22 cellular contexts compared by ENCODE assay signal in the genomic region with DNA sequence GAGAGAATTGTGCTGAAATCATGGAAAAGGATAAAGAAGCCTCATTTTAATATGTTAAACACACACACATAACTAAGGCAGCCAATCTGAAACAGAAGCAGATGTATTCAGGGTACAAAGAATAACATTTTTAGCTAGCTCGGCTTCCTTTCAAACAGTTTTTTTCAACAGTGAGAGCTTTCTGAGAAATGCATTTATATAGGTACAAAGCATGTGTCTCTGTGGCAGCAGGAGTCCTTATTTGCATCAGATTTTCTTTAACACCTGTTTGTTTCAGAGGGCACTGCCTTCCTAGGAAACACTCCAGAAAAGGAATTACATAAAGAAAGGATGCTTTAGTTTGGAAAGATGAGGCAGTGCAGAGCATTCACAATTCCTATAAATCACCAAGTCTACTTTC.
DNase-seq lines count a peak whose midpoint lies in the region; ATAC-seq, FAIRE-seq and TF ChIP-seq lines count a peak whose summit lies in the region.
"Had no signal": no experiment of that assay in that cellular context is flagged by ENCODE, and none has a peak within 500 bp of the region (broad histone marks: within the 10 kb centered on the region; RNA-seq: fewer than 3 reads in every experiment).

No MANE protein-coding gene starts in this region.

- no peak for ATAC-seq in stimulated activated naive CD8-positive, alpha-beta T cell treated with anti-CD3 and anti-CD28 coated beads, Interleukin-15, Interleukin-2, amounts not matched to agents 100 U/mL and 50 U/mL, for 24 hours
- ATAC-seq: K562 had no signal

- DNase-seq in MM.1S = peak; percentile 25
- peak; percentile 3 for DNase-seq in NCI-H69 (lab: John Stamatoyannopoulos, UW)
- peak; percentile 66 for DNase-seq in inferior parietal cortex (ENCODE audit: extremely low spot score)
- no peak for DNase-seq in urothelium cell line (ENCODE audit: low spot score)
- DNase-seq in stimulated activated naive CD8-positive, alpha-beta T cell treated with anti-CD3 and anti-CD28 coated beads, Interleukin-15, Interleukin-2, amounts not matched to agents 100 U/mL and 50 U/mL, for 24 hours = no peak
- DNase-seq in stimulated activated CD4-positive, alpha-beta T cell treated with anti-CD3 and anti-CD28 coated beads, Interleukin-15, amount 100 ng/mL, for 24 hours = no peak
- no peak for DNase-seq in KG1 (lab: John Stamatoyannopoulos, UW)
- DNase-seq: C1 segment of cervical spinal cord; CD4-positive, alpha-beta memory T cell; COR-L47; DMS53; NCI-H1105 treated with DMSO at 0.1 percent for 48 hours; NCI-H146; NCI-H1930; NCI-H2107; Right ventricle myocardium superior; RPMI8226 had no signal

- H4K20me1 ChIP-seq in MM.1S (ENCODE audit: insufficient read depth, low read length) = no peaks in the 10 kb centered on the region

- H3K9me2 ChIP-seq in MM.1S (replicated peaks; ENCODE audit: insufficient read depth, low read length) = no peaks in the 10 kb centered on the region

- no peaks in the 10 kb centered on the region for H3K36me3 ChIP-seq in MM.1S (replicated peaks; ENCODE audit: insufficient read depth, low read length)
- H3K36me3 ChIP-seq: SJSA1 had no signal

- no peaks in the 10 kb centered on the region for H3F3A ChIP-seq in MM.1S (ENCODE audit: insufficient read depth, low read length)

- FAIRE-seq in urothelium cell line (lab: Jason Lieb, UNC) = peak; percentile 27
- FAIRE-seq: GM18507, H54, HTR-8/SVneo, K562 had no signal

- H3K4me1 ChIP-seq in MM.1S (ENCODE audit: low read length) = peaks cover 6% of the 10 kb centered on the region; the same call in 1 of the 2 replicates
- H3K4me1 ChIP-seq: SJSA1 had no signal

- TF ChIP-seq CTCF in MM.1S (IDR thresholded peaks at IDR 0.05; ENCODE audit: low read length) = no peak

- no peak overlapping the region for H3K4me3 ChIP-seq in MM.1S (ENCODE audit: low read length)
- H3K4me3 ChIP-seq: K562, SJSA1 had no signal

- H3K27me3 ChIP-seq in MM.1S (replicated peaks; ENCODE audit: insufficient read depth, low read length) = no peaks in the 10 kb centered on the region
- H3K27me3 ChIP-seq: SJSA1 had no signal

- H3K79me2 ChIP-seq in MM.1S (ENCODE audit: low read length) = no peaks in the 10 kb centered on the region

- H2AFZ ChIP-seq in MM.1S (ENCODE audit: low read length) = no peak overlapping the region

- H3K4me2 ChIP-seq in MM.1S (ENCODE audit: low read depth, low read length) = peak overlapping the region; percentile 35

- no peak overlapping the region for H3K9ac ChIP-seq in MM.1S (ENCODE audit: low read length)

- peak overlapping the region; percentile 26; the same call in 1 of the 2 replicates for H3K27ac ChIP-seq in MM.1S (ENCODE audit: low read length)
- H3K27ac ChIP-seq: SJSA1 had no signal

- H3K9me3 ChIP-seq in MM.1S (replicated peaks; ENCODE audit: insufficient read depth, low read length) = no peaks in the 10 kb centered on the region
- H3K9me3 ChIP-seq: SJSA1 had no signal

Comparison
In these comparisons a context has a peak if more than half of its experiments do, and no peak if none do; other contexts are left out.
1. DNase-seq: peak in MM.1S (single experiment), NCI-H69 (single experiment) and inferior parietal cortex (single experiment); none in urothelium cell line (single experiment), stimulated activated naive CD8-positive, alpha-beta T cell treated with anti-CD3 and anti-CD28 coated beads, Interleukin-15, Interleukin-2, amounts not matched to agents 100 U/mL and 50 U/mL, for 24 hours (single experiment), stimulated activated CD4-positive, alpha-beta T cell treated with anti-CD3 and anti-CD28 coated beads, Interleukin-15, amount 100 ng/mL, for 24 hours (single experiment) and KG1 (single experiment).